9 cellular contexts compared by ENCODE assay signal in the genomic region with DNA sequence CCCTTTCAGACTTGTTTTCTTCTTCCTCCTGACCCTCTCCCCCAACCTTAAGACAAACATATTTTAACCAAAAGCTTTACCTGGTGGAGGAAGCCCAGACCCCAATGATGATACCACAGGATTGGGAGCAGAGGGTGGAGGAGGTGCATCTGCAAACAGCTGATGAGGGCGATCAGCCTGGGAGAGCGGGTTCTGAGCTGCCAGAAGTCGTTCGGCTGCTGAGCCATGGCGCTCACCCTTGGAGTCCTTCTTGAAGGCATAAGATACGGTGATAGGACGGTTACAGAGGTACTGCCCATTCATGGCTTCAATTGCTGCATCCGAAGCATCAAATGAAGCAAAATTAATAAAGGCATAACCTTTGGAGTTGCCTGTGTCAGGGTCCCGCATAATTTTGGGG. TPM values are rescaled to one million over a fixed set of nuclear protein-coding genes. Genes with fewer than 3 reads are reported as not detected.
DNase-seq lines count a peak whose midpoint lies in the region; ATAC-seq and TF ChIP-seq lines count a peak whose summit lies in the region.
"Had no signal": no experiment of that assay in that cellular context is flagged by ENCODE, and none has a peak within 500 bp of the region (broad histone marks: within the 10 kb centered on the region; RNA-seq: fewer than 3 reads in every experiment).

No MANE protein-coding gene starts in this region.

- peaks cover 47 to 57% (median 53%) of the 10 kb centered on the region in 11 experiments for H3K36me3 ChIP-seq in BLaER1 treated with 17β-estradiol and CSF1 and Interleukin-3, amounts not matched to agents 10 nM and 100 nM

- no peak for ATAC-seq in central memory CD8-positive, alpha-beta T cell (replicated peaks; ENCODE audit: extremely low read depth, poor library complexity, severe bottlenecking)
- no peak for ATAC-seq in foreskin keratinocyte
- no peak for ATAC-seq in left cardiac atrium

- peak overlapping the region; percentile 81 to 97 (median 90) for H3K4me3 ChIP-seq in BLaER1 treated with 17β-estradiol and CSF1 and Interleukin-3, amounts not matched to agents 10 nM and 100 nM
- H3K4me3 ChIP-seq in Jurkat, Clone E6-1 (ENCODE audit: low read length) = peak overlapping the region; percentile 95

- H3K4me2 ChIP-seq in BLaER1 treated with 17β-estradiol and CSF1 and Interleukin-3, amounts not matched to agents 10 nM and 100 nM = peak overlapping the region; percentile 84 to 98 (median 94)

- no peaks in the 10 kb centered on the region for H3K27me3 ChIP-seq in BLaER1 treated with 17β-estradiol and CSF1 and Interleukin-3, amounts not matched to agents 10 nM and 100 nM
- H3K27me3 ChIP-seq in foreskin keratinocyte = no peaks in the 10 kb centered on the region

- H3K27me3 Mint-ChIP-seq in central memory CD8-positive, alpha-beta T cell = peaks cover 5% of the 10 kb centered on the region
- no peaks in the 10 kb centered on the region for H3K27me3 Mint-ChIP-seq in nephron (ENCODE audit: low read depth)

- peaks cover 35 to 65% (median 50%) of the 10 kb centered on the region in 10 experiments for H3K4me1 ChIP-seq in BLaER1 treated with 17β-estradiol and CSF1 and Interleukin-3, amounts not matched to agents 10 nM and 100 nM
- H3K4me1 ChIP-seq in foreskin keratinocyte = peaks cover 14% of the 10 kb centered on the region

- peak overlapping the region; percentile 96 for H3K4me3 Mint-ChIP-seq in central memory CD8-positive, alpha-beta T cell
- H3K4me3 Mint-ChIP-seq in nephron = peak overlapping the region; percentile 97 to 98 (median 97)

- DNase-seq in Jurkat, Clone E6-1 (ENCODE audit: low read depth, low spot score) = no peak
- DNase-seq in central memory CD8-positive, alpha-beta T cell (ENCODE audit: low spot score in 2 of 2) = no peak
- DNase-seq in NCI-H2081 (lab: John Stamatoyannopoulos, UW) = no peak
- DNase-seq in foreskin keratinocyte = no peak
- no peak for DNase-seq in left cardiac atrium
- no peak for DNase-seq in NCI-H510A (lab: John Stamatoyannopoulos, UW)
- DNase-seq: SHP77 treated with DMSO at 0.1 percent for 48 hours had no signal

- H4K20me1 ChIP-seq in BLaER1 treated with 17β-estradiol and CSF1 and Interleukin-3, amounts not matched to agents 10 nM and 100 nM = peaks cover 5 to 51% (median 33%) of the 10 kb centered on the region in 11 experiments; a peak in 17 of 22 replicates

- TF ChIP-seq CTCF in nephron (IDR thresholded peaks at IDR 0.05; ENCODE audit: unreplicated experiment in 3 of 3) = no peak
- TF ChIP-seq CTCF in foreskin keratinocyte (conservative IDR thresholded peaks at IDR 0.05) = no peak

- intact Hi-C loops in left cardiac atrium (cut with DNase I) = no loop called here

- H3K9me3 ChIP-seq in BLaER1 treated with 17β-estradiol and CSF1 and Interleukin-3, amounts not matched to agents 10 nM and 100 nM (replicated peaks in 1 of 11) = no peaks in the 10 kb centered on the region

- H3K4me1 Mint-ChIP-seq in central memory CD8-positive, alpha-beta T cell = peaks cover 49% of the 10 kb centered on the region
- peaks cover 46% of the 10 kb centered on the region for H3K4me1 Mint-ChIP-seq in nephron

- H3K9me3 Mint-ChIP-seq in central memory CD8-positive, alpha-beta T cell = no peaks in the 10 kb centered on the region
- no peaks in the 10 kb centered on the region for H3K9me3 Mint-ChIP-seq in nephron

- H3K36me3 Mint-ChIP-seq in central memory CD8-positive, alpha-beta T cell (ENCODE audit: insufficient read depth) = peaks cover 33% of the 10 kb centered on the region
- H3K36me3 Mint-ChIP-seq in nephron (ENCODE audit: low read depth) = peaks cover 58% of the 10 kb centered on the region

- H3K9ac ChIP-seq in BLaER1 treated with 17β-estradiol and CSF1 and Interleukin-3, amounts not matched to agents 10 nM and 100 nM = peak overlapping the region in 8 of 11 experiments; percentile 2 to 91 (median 88); a peak in 9 of 22 replicates

- no peak overlapping the region for H3K27ac ChIP-seq in BLaER1 treated with 17β-estradiol and CSF1 and Interleukin-3, amounts not matched to agents 10 nM and 100 nM
- no peak overlapping the region for H3K27ac ChIP-seq in foreskin keratinocyte

- no peak overlapping the region for H3K27ac Mint-ChIP-seq in central memory CD8-positive, alpha-beta T cell (ENCODE audit: low read depth)
- H3K27ac Mint-ChIP-seq in nephron = no peak overlapping the region

RNA-seq across cellular contexts. Expression of a gene that starts 1.3 kb away (rescaled TPM):
- polyA plus RNA-seq in Jurkat, Clone E6-1 (2012; ENCODE audit: insufficient read depth, insufficient read length) = 113 TPM
- 53.7 and 54.5 TPM in 2 replicates for total RNA-seq in foreskin keratinocyte
- polyA plus RNA-seq in foreskin keratinocyte = 99.7 and 105 TPM in 2 replicates
- total RNA-seq in left cardiac atrium = 10 to 100 TPM; 25.4 to 30.7 TPM

RNA-seq across cellular contexts. Expression of a gene that starts 8.7 kb away (rescaled TPM):
- polyA plus RNA-seq in Jurkat, Clone E6-1 (2012; ENCODE audit: insufficient read depth, insufficient read length) = 20.3 TPM
- total RNA-seq in foreskin keratinocyte = 3.4 and 6.5 TPM in 2 replicates
- 2.1 and 3.8 TPM in 2 replicates for polyA plus RNA-seq in foreskin keratinocyte
- total RNA-seq in left cardiac atrium = 1 to 10 TPM in 1 of 2 donors, under 1 TPM in 1; 0.71 to 1.5 TPM

RNA-seq across cellular contexts. Expression of a gene that starts 10.4 kb away (rescaled TPM):
- polyA plus RNA-seq in Jurkat, Clone E6-1 (2012; ENCODE audit: insufficient read depth, insufficient read length) = 0.66 TPM
- total RNA-seq in foreskin keratinocyte = 10.9 and 12.5 TPM in 2 replicates
- polyA plus RNA-seq in foreskin keratinocyte = 8.4 and 8.6 TPM in 2 replicates
- total RNA-seq in left cardiac atrium = 1 to 10 TPM; 3.9 to 6.0 TPM

RNA-seq across cellular contexts. Expression of a gene that starts 26.9 kb away (rescaled TPM):
- 81.1 TPM for polyA plus RNA-seq in Jurkat, Clone E6-1 (2012; ENCODE audit: insufficient read depth, insufficient read length)
- total RNA-seq in foreskin keratinocyte = 16.6 and 18.2 TPM in 2 replicates
- 23.5 and 25.8 TPM in 2 replicates for polyA plus RNA-seq in foreskin keratinocyte
- total RNA-seq in left cardiac atrium = 10 to 100 TPM; 13.0 to 16.0 TPM
